Comparison of ENCODE assay signal across 12 cellular contexts in genomic region chr13:99355267-99356215, GRCh38. TPM values are rescaled to one million over a fixed set of nuclear protein-coding genes. Genes with fewer than 3 reads are reported as not detected.
DNase-seq lines count a peak whose midpoint lies in the region; ATAC-seq, FAIRE-seq and TF ChIP-seq lines count a peak whose summit lies in the region.
"Had no signal": no experiment of that assay in that cellular context is flagged by ENCODE, and none has a peak within 500 bp of the region (broad histone marks: within the 10 kb centered on the region; RNA-seq: fewer than 3 reads in every experiment).

No MANE protein-coding gene starts in this region.

- WGBS in esophagus muscularis mucosa, result 79% methylated on average over 11 of the region's 19 CpGs

- H3K9me3 ChIP-seq in OCI-LY7 (ENCODE audit: low read length), result no peaks in the 10 kb centered on the region
- no peaks in the 10 kb centered on the region for H3K9me3 ChIP-seq in esophagus muscularis mucosa
- no peaks in the 10 kb centered on the region for H3K9me3 ChIP-seq in skeletal muscle tissue (ENCODE audit: control insufficient read depth in 3 of 3, low read length in 3 of 3)

- H3K4me2 ChIP-seq in OCI-LY7 (ENCODE audit: low read length) (peak overlapping the region; percentile 61), GM23338 (no peak overlapping the region)

- peaks cover 12% of the 10 kb centered on the region for H3K4me1 Mint-ChIP-seq in GM23338

- H3K27me3 ChIP-seq in esophagus muscularis mucosa (no peaks in the 10 kb centered on the region), skeletal muscle tissue (ENCODE audit: control insufficient read depth in 3 of 3, insufficient read depth in 3 of 3, low read length in 3 of 3) (no peaks in the 10 kb centered on the region), GM23338 (ENCODE audit: insufficient read depth) (no peaks in the 10 kb centered on the region)

- H3K36me3 ChIP-seq in OCI-LY7 (ENCODE audit: insufficient read depth, low read length) (peaks cover 20% of the 10 kb centered on the region; the same call in 1 of the 2 replicates), esophagus muscularis mucosa (peaks cover 4 to 45% (median 15%) of the 10 kb centered on the region in 4 donors), skeletal muscle tissue (ENCODE audit: control insufficient read depth in 3 of 3, insufficient read depth in 3 of 3, low read length in 3 of 3) (peaks cover 8 to 42% (median 30%) of the 10 kb centered on the region in 3 donors), GM23338 (ENCODE audit: insufficient read depth) (no peaks in the 10 kb centered on the region; the same call in 1 of the 2 replicates)

- H3K4me3 Mint-ChIP-seq in GM23338, result no peak overlapping the region

- H3K9me2 ChIP-seq in OCI-LY7 (ENCODE audit: insufficient read depth, low read length) (no peaks in the 10 kb centered on the region), GM23338 (ENCODE audit: insufficient read depth) (no peaks in the 10 kb centered on the region)

- H4K20me1 ChIP-seq in OCI-LY7 (ENCODE audit: insufficient read depth, low read length) (no peaks in the 10 kb centered on the region), GM23338 (replicated peaks; ENCODE audit: insufficient read depth) (peaks cover 6% of the 10 kb centered on the region)

- intact Hi-C loops in OCI-LY7 (cut with micrococcal nuclease; ENCODE audit: unreplicated experiment), result no loop called here
- intact Hi-C loops in esophagus muscularis mucosa (cut with DNase I), result no loop called here

- no peak overlapping the region for H3K27ac ChIP-seq in OCI-LY7 (ENCODE audit: low read depth, low read length, poor library complexity, severe bottlenecking)
- peak overlapping the region; percentile 58 to 67 (median 64) for H3K27ac ChIP-seq in esophagus muscularis mucosa (replicated peaks in 1 of 4)
- peak overlapping the region; percentile 53 for H3K27ac ChIP-seq in skeletal muscle tissue (ENCODE audit: low read depth, low read length)
- H3K27ac ChIP-seq in GM23338 (ENCODE audit: low read depth), result no peak overlapping the region

- H3K79me2 ChIP-seq in OCI-LY7 (ENCODE audit: insufficient read depth, low read depth, low read length) (no peaks in the 10 kb centered on the region), GM23338 (replicated peaks; ENCODE audit: insufficient read depth) (no peaks in the 10 kb centered on the region)

- no peak for TF ChIP-seq POLR2A in esophagus muscularis mucosa (IDR thresholded peaks at IDR 0.05; ENCODE audit: low read depth)

- H3K4me1 ChIP-seq in OCI-LY7 (ENCODE audit: insufficient read depth, low read length, poor library complexity, severe bottlenecking) (peaks cover 12% of the 10 kb centered on the region), esophagus muscularis mucosa (peaks cover 15 to 38% (median 29%) of the 10 kb centered on the region in 4 donors), skeletal muscle tissue (ENCODE audit: control insufficient read depth in 3 of 3, insufficient read depth in 3 of 3, low read length in 3 of 3) (peaks cover 5 to 12% (median 7%) of the 10 kb centered on the region in 3 donors), GM23338 (ENCODE audit: insufficient read depth) (no peaks in the 10 kb centered on the region)

- H3K36me3 Mint-ChIP-seq in GM23338 (ENCODE audit: low read depth), result peaks cover 3% of the 10 kb centered on the region; the same call in 2 of the 3 replicates

- DNase-seq in GM19239 (ENCODE audit: insufficient read length, low spot score) (no peak), OCI-LY7 (ENCODE audit: low spot score) (no peak), esophagus muscularis mucosa (ENCODE audit: extremely low spot score) (peak; percentile 62), ureter (ENCODE audit: low spot score) (no peak), GM23338 (ENCODE audit: low spot score) (no peak), RPMI8226 (no peak)
- no peak for DNase-seq in effector CD8-positive, alpha-beta T cell (lab: John Stamatoyannopoulos, UW)
- DNase-seq: midbrain, NCI-H1694 treated with DMSO at 0.1 percent for 48 hours had no signal

- CTCF ChIA-PET in OCI-LY7 (lab: Charles Lee; ENCODE audit: unreplicated experiment), result no interaction called here

- H3K27ac Mint-ChIP-seq in GM23338, result no peak overlapping the region

- H3K4me3 ChIP-seq in OCI-LY7 (ENCODE audit: low read depth, low read length, poor library complexity, severe bottlenecking) (no peak overlapping the region), esophagus muscularis mucosa (peak overlapping the region; percentile 26 to 46 (median 35)), skeletal muscle tissue (ENCODE audit: low read length in 3 of 3) (peak overlapping the region in 1 of 3 donors; percentile 41), GM23338 (no peak overlapping the region)

- H3K9me3 Mint-ChIP-seq in GM23338, result no peaks in the 10 kb centered on the region

- no peak for ATAC-seq in GM23338

- H3F3A ChIP-seq in GM23338 (replicated peaks; ENCODE audit: low read depth), result no peaks in the 10 kb centered on the region

- no TSS peak for BruUV-seq in OCI-LY7 (replicated peaks; lab: Mats Ljungman, UMichigan)

- H2AFZ ChIP-seq in OCI-LY7 (ENCODE audit: low read length), result no peak overlapping the region
- H2AFZ ChIP-seq in GM23338, result no peak overlapping the region

- H3K9ac ChIP-seq in skeletal muscle tissue (ENCODE audit: low read depth in 1 of 3, low read length in 3 of 3), result peak overlapping the region in 1 of 3 donors; percentile 18

- peak; percentile 89 for FAIRE-seq in GM19239 (lab: Jason Lieb, UNC)
- FAIRE-seq: colon, TTC549 had no signal

- TF ChIP-seq CTCF in OCI-LY7 (conservative IDR thresholded peaks at IDR 0.05; ENCODE audit: low read length), result no peak
- TF ChIP-seq CTCF in esophagus muscularis mucosa (IDR thresholded peaks at IDR 0.05), result no peak
- no peak for TF ChIP-seq CTCF in GM23338 (conservative IDR thresholded peaks at IDR 0.05; ENCODE audit: low read depth in 2 of 2)

- no peak for TF ChIP-seq EP300 in esophagus muscularis mucosa (IDR thresholded peaks at IDR 0.05)

- POLR2A ChIA-PET in OCI-LY7 (lab: Charles Lee), result no interaction called here

- peaks cover 11% of the 10 kb centered on the region for H3K27me3 Mint-ChIP-seq in GM23338 (ENCODE audit: insufficient read depth, low read depth, poor library complexity)

TF ChIP-seq in GM23338, 12 proteins besides CTCF, POLR2A, EP300 and RAD21 (continues in another document):
- TF ChIP-seq ETS1 (IDR thresholded peaks at IDR 0.05) (no peak), EZH2phosphoT487 (IDR thresholded peaks at IDR 0.05; ENCODE audit: unreplicated experiment) (no peak), CREB1 (CRISPR knock-in tag; IDR thresholded peaks at IDR 0.05; ENCODE audit: low read depth) (no peak), ZNF331 (CRISPR knock-in tag; IDR thresholded peaks at IDR 0.05; ENCODE audit: low read depth) (no peak), EZH2 (IDR thresholded peaks at IDR 0.05; ENCODE audit: low read depth, unreplicated experiment) (no peak), REST (IDR thresholded peaks at IDR 0.05; ENCODE audit: unreplicated experiment) (no peak), ZNF114 (CRISPR knock-in tag; IDR thresholded peaks at IDR 0.05) (no peak), POLR2AphosphoS5 (IDR thresholded peaks at IDR 0.05; ENCODE audit: low read depth) (no peak), JUNB (IDR thresholded peaks at IDR 0.05; ENCODE audit: unreplicated experiment) (no peak), NANOG (IDR thresholded peaks at IDR 0.05; ENCODE audit: borderline replicate concordance) (no peak)

RNA-seq across cellular contexts. Expression of gene GPR183, which starts 48.3 kb away (rescaled TPM):
- not detected in 2 replicates for total RNA-seq in OCI-LY7 (2014; rRNA removed; shearing (Covaris generic))
- total RNA-seq in OCI-LY7 (2022) (not detected in 2 replicates), esophagus muscularis mucosa (10 to 100 TPM; 11.9 to 32.1 (median 22.3) TPM), skeletal muscle tissue (4.7 TPM), ureter (5.4 TPM)
- not detected in 2 replicates for total RNA-seq in GM23338 (2014; rRNA removed; shearing (Covaris generic))
- polyA plus RNA-seq in GM23338 (2016; fragmentation: Nextera tagmentation; extraction: Ambion mirVana), result 0.78 and 0.92 TPM in 2 replicates

Comparison
In these comparisons a context has a peak if more than half of its experiments do, and no peak if none do; other contexts are left out.
1. H3K27ac ChIP-seq: peak in esophagus muscularis mucosa (4 of 4) and skeletal muscle tissue (single experiment); none in OCI-LY7 (single experiment) and GM23338 (single experiment).
2. H3K4me3 ChIP-seq: peak in esophagus muscularis mucosa (4 of 4); none in OCI-LY7 (single experiment) and GM23338 (single experiment).